ENCODE assay signal across 10 cellular contexts in genomic region chr5:58294598-58295298, GRCh38.
DNase-seq lines count a peak whose midpoint lies in the region; ATAC-seq lines count a peak whose summit lies in the region.
"Had no signal": no experiment of that assay in that cellular context is flagged by ENCODE, and none has a peak within 500 bp of the region (broad histone marks: within the 10 kb centered on the region; RNA-seq: fewer than 3 reads in every experiment).

No MANE protein-coding gene starts in this region.

- H3K27ac Mint-ChIP-seq in activated T-cell treated with anti-CD3 and anti-CD28 coated beads, Interleukin-2, amount 50 U/mL, for 72 hours: no peak overlapping the region
- no peak overlapping the region for H3K27ac Mint-ChIP-seq in stimulated activated memory B cell treated with anti-CD40 and anti-IgM and Interleukin-4, amounts not matched to agents 10 μg/mL and 1 μg/mL and 100 μg/mL, for 72 hours

- no peak for DNase-seq in activated T-cell treated with anti-CD3 and anti-CD28 coated beads, Interleukin-2, amount 50 U/mL, for 72 hours
- no peak for DNase-seq in activated T-cell treated with anti-CD3 and anti-CD28 coated beads, Interleukin-2, amount 50 U/mL, for 1 hour
- DNase-seq in astrocyte of the hippocampus (ENCODE audit: low read depth, low spot score) (peak; percentile 55), anterior cingulate cortex (lab: John Stamatoyannopoulos, UW) (no peak), NCI-H2029 treated with DMSO at 0.1 percent for 48 hours (lab: John Stamatoyannopoulos, UW) (no peak), HuH-7.5 (ENCODE audit: low spot score) (no peak)
- DNase-seq: NK-92 treated with Interleukin-12 subunit alpha and Interleukin-12 subunit beta, amount 100 ng/mL, for 24 hours had no signal

- ATAC-seq in activated T-cell treated with anti-CD3 and anti-CD28 coated beads, Interleukin-2, amount 50 U/mL, for 72 hours (replicated peaks in 1 of 2): peak; percentile 83 to 87
- peak; percentile 46 for ATAC-seq in HG03095 (IDR thresholded peaks at IDR 0.05; ENCODE audit: unreplicated experiment)
- ATAC-seq in stimulated activated memory B cell treated with anti-CD40 and anti-IgM and Interleukin-4, amounts not matched to agents 10 μg/mL and 1 μg/mL and 100 μg/mL, for 72 hours: peak; percentile 63
- ATAC-seq: HCT116 had no signal

- no peaks in the 10 kb centered on the region for H3K36me3 Mint-ChIP-seq in activated T-cell treated with anti-CD3 and anti-CD28 coated beads, Interleukin-2, amount 50 U/mL, for 72 hours (ENCODE audit: insufficient read depth in 2 of 2)
- no peaks in the 10 kb centered on the region for H3K36me3 Mint-ChIP-seq in stimulated activated memory B cell treated with anti-CD40 and anti-IgM and Interleukin-4, amounts not matched to agents 10 μg/mL and 1 μg/mL and 100 μg/mL, for 72 hours

- H3K4me1 Mint-ChIP-seq in activated T-cell treated with anti-CD3 and anti-CD28 coated beads, Interleukin-2, amount 50 U/mL, for 72 hours (ENCODE audit: low read depth): peaks cover 12% of the 10 kb centered on the region
- no peaks in the 10 kb centered on the region for H3K4me1 Mint-ChIP-seq in stimulated activated memory B cell treated with anti-CD40 and anti-IgM and Interleukin-4, amounts not matched to agents 10 μg/mL and 1 μg/mL and 100 μg/mL, for 72 hours

- no peaks in the 10 kb centered on the region for H3K27me3 Mint-ChIP-seq in activated T-cell treated with anti-CD3 and anti-CD28 coated beads, Interleukin-2, amount 50 U/mL, for 72 hours (ENCODE audit: low read depth)
- H3K27me3 Mint-ChIP-seq in stimulated activated memory B cell treated with anti-CD40 and anti-IgM and Interleukin-4, amounts not matched to agents 10 μg/mL and 1 μg/mL and 100 μg/mL, for 72 hours: no peaks in the 10 kb centered on the region

- no peaks in the 10 kb centered on the region for H3K9me3 Mint-ChIP-seq in activated T-cell treated with anti-CD3 and anti-CD28 coated beads, Interleukin-2, amount 50 U/mL, for 72 hours
- peaks cover 1% of the 10 kb centered on the region for H3K9me3 Mint-ChIP-seq in stimulated activated memory B cell treated with anti-CD40 and anti-IgM and Interleukin-4, amounts not matched to agents 10 μg/mL and 1 μg/mL and 100 μg/mL, for 72 hours

- no peak overlapping the region for H3K4me3 Mint-ChIP-seq in activated T-cell treated with anti-CD3 and anti-CD28 coated beads, Interleukin-2, amount 50 U/mL, for 72 hours
- H3K4me3 Mint-ChIP-seq in stimulated activated memory B cell treated with anti-CD40 and anti-IgM and Interleukin-4, amounts not matched to agents 10 μg/mL and 1 μg/mL and 100 μg/mL, for 72 hours: no peak overlapping the region
